In genomic region chr10:78803710-78804109, GRCh38 we compare ENCODE assay signal across 28 cellular contexts.
DNase-seq lines count a peak whose midpoint lies in the region; TF ChIP-seq lines count a peak whose summit lies in the region.
"Had no signal": no experiment of that assay in that cellular context is flagged by ENCODE, and none has a peak within 500 bp of the region (broad histone marks: within the 10 kb centered on the region; RNA-seq: fewer than 3 reads in every experiment).

No MANE protein-coding gene starts in this region.

- peak overlapping the region; percentile 65; the same call in 1 of the 2 replicates for H3K27ac ChIP-seq in VCaP
- peak overlapping the region; percentile 82 for H3K27ac ChIP-seq in suprapubic skin
- H3K27ac ChIP-seq in substantia nigra (ENCODE audit: low read depth, low read length, poor library complexity, severe bottlenecking): no peak overlapping the region
- H3K27ac ChIP-seq: BLaER1, brain microvascular endothelial cell, neutrophil had no signal

- DNase-seq in Caco-2 (no peak), nephron progenitor cell (no peak), suprapubic skin (ENCODE audit: low spot score in 2 of 2) (no peak), substantia nigra (lab: John Stamatoyannopoulos, UW) (no peak), NCI-H1694 (lab: John Stamatoyannopoulos, UW) (no peak), KBM-7 (no peak)
- DNase-seq in activated CD8-positive, alpha-beta memory T cell treated with anti-CD3 and anti-CD28 coated beads for 24 hours: no peak
- DNase-seq: activated CD4-positive, alpha-beta T cell treated with anti-CD3 and anti-CD28 coated beads for 1 hour; activated CD8-positive, alpha-beta T cell treated with anti-CD3 and anti-CD28 coated beads for 36 hours; activated gamma-delta T cell; activated T-cell treated with anti-CD3 and anti-CD28 coated beads for 4 hours; brain microvascular endothelial cell; effector memory CD8-positive, alpha-beta T cell; gastrocnemius medialis; GF-D8; islet precursor cell; NCI-H1092 treated with DMSO at 0.1 percent for 48 hours; NCI-H2029 treated with DMSO at 0.1 percent for 48 hours; NCI-H226; OCI-M1; SHP77; stimulated activated CD4-positive, alpha-beta T cell treated with anti-CD3 and anti-CD28 coated beads, Interleukin-2, amount 100 ng/mL, for 48 hours; SW 1271 had no signal

- H3K9me3 Mint-ChIP-seq in Caco-2 (ENCODE audit: unreplicated experiment) (no peaks in the 10 kb centered on the region), nephron progenitor cell (no peaks in the 10 kb centered on the region)
- H3K9me3 Mint-ChIP-seq: activated CD8-positive, alpha-beta T cell treated with anti-CD3 and anti-CD28 coated beads for 36 hours; effector memory CD8-positive, alpha-beta T cell; stimulated activated effector memory CD8-positive, alpha-beta T cell treated with anti-CD3 and anti-CD28 coated beads, Interleukin-12 subunit alpha, Interleukin-12 subunit beta, amount 100 ng/mL, for 72 hours had no signal

- H3K36me3 Mint-ChIP-seq in Caco-2 (ENCODE audit: insufficient read depth, unreplicated experiment): no peaks in the 10 kb centered on the region
- H3K36me3 Mint-ChIP-seq in nephron progenitor cell (ENCODE audit: low read depth): no peaks in the 10 kb centered on the region
- H3K36me3 Mint-ChIP-seq: stimulated activated effector memory CD8-positive, alpha-beta T cell treated with anti-CD3 and anti-CD28 coated beads, Interleukin-12 subunit alpha, Interleukin-12 subunit beta, amount 100 ng/mL, for 72 hours had no signal

- no peak for TF ChIP-seq EP300 in suprapubic skin (IDR thresholded peaks at IDR 0.05)

- TF ChIP-seq POLR2A in suprapubic skin (IDR thresholded peaks at IDR 0.05): no peak

- H3K9me3 ChIP-seq in Caco-2: no peaks in the 10 kb centered on the region
- no peaks in the 10 kb centered on the region for H3K9me3 ChIP-seq in suprapubic skin
- H3K9me3 ChIP-seq: BLaER1, gastrocnemius medialis, neutrophil had no signal

- in situ Hi-C loops in KBM-7 (cut with MboI; ENCODE audit: low pct_unique_long_range_greater_than_20kb, low sequenced_read_pairs): no loop called here

- H3K4me3 Mint-ChIP-seq in Caco-2 (ENCODE audit: unreplicated experiment): no peak overlapping the region
- H3K4me3 Mint-ChIP-seq in nephron progenitor cell: no peak overlapping the region
- H3K4me3 Mint-ChIP-seq: activated CD8-positive, alpha-beta T cell treated with anti-CD3 and anti-CD28 coated beads for 36 hours; effector memory CD8-positive, alpha-beta T cell; stimulated activated effector memory CD8-positive, alpha-beta T cell treated with anti-CD3 and anti-CD28 coated beads, Interleukin-12 subunit alpha, Interleukin-12 subunit beta, amount 100 ng/mL, for 72 hours had no signal

- H3K27ac Mint-ChIP-seq in Caco-2 (ENCODE audit: unreplicated experiment): peak overlapping the region; percentile 84
- H3K27ac Mint-ChIP-seq in nephron progenitor cell: peak overlapping the region; percentile 84
- H3K27ac Mint-ChIP-seq: activated CD8-positive, alpha-beta T cell treated with anti-CD3 and anti-CD28 coated beads for 36 hours; effector memory CD8-positive, alpha-beta T cell; stimulated activated effector memory CD8-positive, alpha-beta T cell treated with anti-CD3 and anti-CD28 coated beads, Interleukin-12 subunit alpha, Interleukin-12 subunit beta, amount 100 ng/mL, for 72 hours had no signal

- H3K4me3 ChIP-seq in Caco-2 (ENCODE audit: low read depth, low read length) (no peak overlapping the region), suprapubic skin (no peak overlapping the region)
- H3K4me3 ChIP-seq: BLaER1, gastrocnemius medialis, lung had no signal

- peaks cover 19% of the 10 kb centered on the region for H3K4me1 Mint-ChIP-seq in Caco-2 (ENCODE audit: low read depth, unreplicated experiment)
- peaks cover 73% of the 10 kb centered on the region for H3K4me1 Mint-ChIP-seq in nephron progenitor cell
- H3K4me1 Mint-ChIP-seq: stimulated activated effector memory CD8-positive, alpha-beta T cell treated with anti-CD3 and anti-CD28 coated beads, Interleukin-12 subunit alpha, Interleukin-12 subunit beta, amount 100 ng/mL, for 72 hours had no signal

- intact Hi-C loops in Caco-2 (cut with micrococcal nuclease; ENCODE audit: unreplicated experiment): no loop called here

- no TSS peak for BruUV-seq in Caco-2 (replicated peaks; lab: Mats Ljungman, UMichigan)

- TF ChIP-seq CTCF in Caco-2 (IDR thresholded peaks at IDR 0.05; ENCODE audit: insufficient read depth in 1 of 2, low read depth in 1 of 2, low read length in 1 of 2, severe bottlenecking in 1 of 2, unreplicated experiment in 1 of 2) (no peak), VCaP (conservative IDR thresholded peaks at IDR 0.05) (no peak), nephron progenitor cell (IDR thresholded peaks at IDR 0.05) (no peak), suprapubic skin (IDR thresholded peaks at IDR 0.05) (no peak)

- CTCF ChIA-PET in Caco-2 (lab: Charles Lee): no interaction called here

- H3K27me3 ChIP-seq in Caco-2 (replicated peaks; ENCODE audit: control insufficient read depth, insufficient read depth, low read length) (no peaks in the 10 kb centered on the region), suprapubic skin (no peaks in the 10 kb centered on the region)
- H3K27me3 ChIP-seq: BLaER1, gastrocnemius medialis, neutrophil had no signal

- no peaks in the 10 kb centered on the region for H3K27me3 Mint-ChIP-seq in Caco-2 (ENCODE audit: insufficient read depth, unreplicated experiment)
- H3K27me3 Mint-ChIP-seq in nephron progenitor cell (ENCODE audit: low read depth, poor library complexity): peaks cover 11% of the 10 kb centered on the region

- POLR2A ChIA-PET in Caco-2 (lab: Charles Lee): no interaction called here

- no peaks in the 10 kb centered on the region for H3K36me3 ChIP-seq in Caco-2 (ENCODE audit: control insufficient read depth, insufficient read depth, low read length)
- H3K36me3 ChIP-seq in suprapubic skin: no peaks in the 10 kb centered on the region
- H3K36me3 ChIP-seq: BLaER1, brain microvascular endothelial cell, gastrocnemius medialis, neutrophil had no signal

- H3K4me1 ChIP-seq in Caco-2 (peaks cover 16% of the 10 kb centered on the region), suprapubic skin (peaks cover 62% of the 10 kb centered on the region)
- H3K4me1 ChIP-seq: BLaER1 had no signal

- 88% methylated on average over 8 of the region's 8 CpGs for WGBS in suprapubic skin
